In the genomic region with DNA sequence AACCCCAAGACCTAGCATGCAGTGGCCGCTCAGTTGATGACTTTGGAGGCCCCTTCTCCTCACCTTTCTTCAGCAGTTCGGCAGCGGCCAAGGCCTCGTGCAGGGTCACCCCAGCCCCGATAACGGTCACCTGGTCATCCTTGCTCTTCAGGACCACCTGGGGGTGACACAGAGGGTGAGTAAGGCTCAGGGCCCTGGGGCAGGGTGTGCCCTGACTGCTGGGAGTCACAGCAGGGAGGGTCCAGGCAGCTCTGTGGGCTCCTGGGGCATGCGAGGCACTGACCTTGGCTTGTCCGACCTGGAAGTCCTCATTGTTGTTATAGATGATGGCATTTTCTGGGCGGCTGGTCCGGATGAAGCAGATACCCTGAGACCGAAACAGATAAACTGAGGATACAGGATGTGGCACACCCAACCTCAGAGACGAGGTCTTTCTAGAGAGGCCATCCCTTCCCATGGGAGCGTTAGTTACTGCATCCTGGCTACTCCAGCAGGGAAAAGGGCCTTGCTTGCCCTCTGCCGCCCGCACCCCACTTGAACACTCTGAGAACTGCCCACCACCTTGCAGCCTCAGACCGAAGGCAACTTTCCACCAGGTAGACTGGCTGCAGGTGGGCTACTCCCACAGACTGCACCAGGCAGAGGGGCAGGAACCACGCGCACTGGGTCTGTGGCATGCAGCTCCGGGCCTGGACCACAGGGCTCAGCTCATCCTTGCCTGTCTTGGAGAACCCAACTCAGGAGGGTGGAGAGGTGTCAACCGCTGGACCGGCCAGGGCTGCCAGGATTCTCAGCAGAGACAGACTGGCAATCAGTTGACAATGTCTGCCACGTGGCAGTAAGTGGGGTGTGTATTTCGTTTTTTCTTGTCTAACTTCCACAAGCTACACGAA, we compare ENCODE assay signal across 17 cellular contexts.
"Had no signal": no experiment of that assay in that cellular context is flagged by ENCODE, and none has a peak within 500 bp of the region (broad histone marks: within the 10 kb centered on the region; RNA-seq: fewer than 3 reads in every experiment).

No MANE protein-coding gene starts in this region.

- DNase-seq: activated CD4-positive, alpha-beta memory T cell treated with anti-CD3 and anti-CD28 coated beads for 36 hours; activated CD4-positive, CD25-positive, alpha-beta regulatory T cell treated with anti-CD3 and anti-CD28 coated beads, Interleukin-2, amount 50 U/mL, for 72 hours; activated naive CD8-positive, alpha-beta T cell treated with anti-CD3 and anti-CD28 coated beads, Interleukin-2, amount 50 U/mL, for 24 hours; effector CD4-positive, alpha-beta T cell; foreskin melanocyte; head of caudate nucleus; midbrain; stimulated activated CD4-positive, alpha-beta T cell treated with anti-CD3 and anti-CD28 coated beads, Interleukin-1b, Interleukin-23, amount 100 ng/mL, for 48 hours; stimulated activated naive B cell treated with anti-CD40 and anti-IgM and Interleukin-4, amounts not matched to agents 10 μg/mL and 1 μg/mL and 100 μg/mL, for 72 hours had no signal

- H3K4me3 ChIP-seq: neural progenitor cell, right atrium auricular region, smooth muscle cell, tibial nerve had no signal

- H3K4me1 ChIP-seq: neural progenitor cell, right atrium auricular region had no signal

- H2AFZ ChIP-seq: neural progenitor cell had no signal

- H3K9ac ChIP-seq: neural progenitor cell had no signal

- H3K27me3 ChIP-seq: neural progenitor cell, right atrium auricular region, tibial nerve had no signal

- ATAC-seq: activated naive CD8-positive, alpha-beta T cell treated with anti-CD3 and anti-CD28 coated beads, Interleukin-2, amount 50 U/mL, for 24 hours; stimulated activated naive B cell treated with anti-CD40 and anti-IgM and Interleukin-4, amounts not matched to agents 10 μg/mL and 1 μg/mL and 100 μg/mL, for 72 hours had no signal

- FAIRE-seq: astrocyte, colon, endothelial cell of umbilical vein, keratinocyte had no signal

- H3K4me2 ChIP-seq: neural progenitor cell, smooth muscle cell had no signal

- H3K9me3 ChIP-seq: right atrium auricular region, tibial nerve had no signal

- H3K36me3 ChIP-seq: neural progenitor cell had no signal

- H3K27ac ChIP-seq: neural progenitor cell, right atrium auricular region, tibial nerve had no signal
